In genomic region chr6:13289789-13290318, GRCh38 we compare ENCODE assay signal across 26 cellular contexts. TPM values are rescaled to one million over a fixed set of nuclear protein-coding genes. Genes with fewer than 3 reads are reported as not detected.
DNase-seq lines count a peak whose midpoint lies in the region; FAIRE-seq and TF ChIP-seq lines count a peak whose summit lies in the region.
"Had no signal": no experiment of that assay in that cellular context is flagged by ENCODE, and none has a peak within 500 bp of the region (broad histone marks: within the 10 kb centered on the region; RNA-seq: fewer than 3 reads in every experiment).

No MANE protein-coding gene starts in this region.

- H2AFZ ChIP-seq in osteoblast (ENCODE audit: low read length) = no peak overlapping the region

- H3K36me3 ChIP-seq in colonic mucosa (no peaks in the 10 kb centered on the region), small intestine (ENCODE audit: control insufficient read depth in 2 of 2, insufficient read depth in 2 of 2, low read length in 2 of 2) (peaks cover 4 to 7% of the 10 kb centered on the region in 2 donors), osteoblast (ENCODE audit: insufficient read depth, low read length) (peaks cover 20% of the 10 kb centered on the region)

- no peak overlapping the region for H3K4me2 ChIP-seq in osteoblast (ENCODE audit: insufficient read depth, low read length)
- H3K4me2 ChIP-seq: SK-N-SH had no signal

- intact Hi-C loops in colonic mucosa (cut with DNase I) = no loop called here

- no peaks in the 10 kb centered on the region for H3K79me2 ChIP-seq in osteoblast (ENCODE audit: insufficient read depth, low read length)

- WGBS in small intestine, 3 donors = 24 to 53% (median 32%) methylated on average over 9 of the region's 9 CpGs

- DNase-seq in HuH-7.5 (ENCODE audit: low spot score) (peak; percentile 55), colonic mucosa (peak; percentile 48), mesenteric fat pad (ENCODE audit: low spot score) (peak; percentile 12), small intestine (peak; percentile 89), cortex of kidney (lab: John Stamatoyannopoulos, UW) (no peak), coronary artery (ENCODE audit: low spot score) (no peak), osteoblast (ENCODE audit: insufficient read length, low spot score, missing footprints) (no peak)
- DNase-seq in activated CD4-positive, alpha-beta T cell treated with anti-CD3 and anti-CD28 coated beads for 1 hour = no peak
- DNase-seq: activated CD4-positive, alpha-beta T cell treated with anti-CD3 and anti-CD28 coated beads, Interleukin-2, amount 50 U/mL, for 4 hours; activated naive CD8-positive, alpha-beta T cell treated with anti-CD3 and anti-CD28 coated beads, Interleukin-2, amount 10 ng/mL, durations not matched to agents 7 days and 5 days; C1 segment of cervical spinal cord; effector memory CD8-positive, alpha-beta T cell; EL; gastrocnemius medialis; IMR-90; kidney; NCI-H1092; NCI-H1930; NCI-H69; occipital lobe; SK-N-SH; stimulated activated CD4-positive, alpha-beta T cell treated with anti-CD3 and anti-CD28 coated beads, Interleukin-4, amount 100 ng/mL, for 1 hour had no signal

- TF ChIP-seq CTCF in colonic mucosa (IDR thresholded peaks at IDR 0.05) (no peak), coronary artery (IDR thresholded peaks at IDR 0.05) (no peak), osteoblast (IDR thresholded peaks at IDR 0.05; ENCODE audit: extremely low read depth, low read depth, low read length) (no peak)

- H3K27ac ChIP-seq in colonic mucosa = peak overlapping the region; percentile 15
- peak overlapping the region in 1 of 2 donors; percentile 16 for H3K27ac ChIP-seq in small intestine (ENCODE audit: low read depth in 1 of 2, low read length in 1 of 2)
- H3K27ac ChIP-seq in coronary artery = no peak overlapping the region
- no peak overlapping the region for H3K27ac ChIP-seq in osteoblast (ENCODE audit: low read depth, low read length)
- H3K27ac ChIP-seq: esophagus muscularis mucosa, gastrocnemius medialis, HL-60, RWPE1 had no signal

- H3K9me3 ChIP-seq in colonic mucosa (no peaks in the 10 kb centered on the region), small intestine (ENCODE audit: control insufficient read depth, low read depth) (no peaks in the 10 kb centered on the region), osteoblast (ENCODE audit: low read depth, low read length) (no peaks in the 10 kb centered on the region)
- H3K9me3 ChIP-seq: SK-N-SH had no signal

- H3K4me3 ChIP-seq in colonic mucosa (no peak overlapping the region), small intestine (ENCODE audit: low read depth in 1 of 2, low read length in 2 of 2) (no peak overlapping the region), coronary artery (no peak overlapping the region), osteoblast (ENCODE audit: insufficient read depth, low read length) (no peak overlapping the region)
- H3K4me3 ChIP-seq: esophagus muscularis mucosa, gastrocnemius medialis had no signal

- H3K4me1 ChIP-seq in colonic mucosa (no peaks in the 10 kb centered on the region), small intestine (ENCODE audit: control insufficient read depth in 2 of 2, insufficient read depth in 1 of 2, low read depth in 1 of 2, low read length in 1 of 2) (no peaks in the 10 kb centered on the region), osteoblast (ENCODE audit: insufficient read depth, low read length) (no peaks in the 10 kb centered on the region)
- H3K4me1 ChIP-seq: esophagus muscularis mucosa, gastrocnemius medialis had no signal

- no peak overlapping the region for H3K9ac ChIP-seq in colonic mucosa (ENCODE audit: low read depth in 2 of 2, low read length in 2 of 2)
- H3K9ac ChIP-seq: SK-N-SH had no signal

- no peak for FAIRE-seq in small intestine (lab: Jason Lieb, UNC)
- FAIRE-seq: GM19239, kidney had no signal

- no peaks in the 10 kb centered on the region for H3K27me3 ChIP-seq in colonic mucosa
- H3K27me3 ChIP-seq in small intestine (ENCODE audit: control insufficient read depth in 2 of 2, insufficient read depth in 2 of 2, low read length in 2 of 2) = no peaks in the 10 kb centered on the region
- no peaks in the 10 kb centered on the region for H3K27me3 ChIP-seq in osteoblast (ENCODE audit: insufficient read depth, low read length)
- H3K27me3 ChIP-seq: esophagus muscularis mucosa, gastrocnemius medialis had no signal

- no peaks in the 10 kb centered on the region for H4K20me1 ChIP-seq in osteoblast (ENCODE audit: insufficient read depth, low read length)

RNA-seq across cellular contexts. Expression of gene TBC1D7, which starts 38.5 kb away (rescaled TPM):
- total RNA-seq in colonic mucosa = 10 to 100 TPM; 21.4 to 23.3 TPM
- total RNA-seq in mesenteric fat pad = 11.0 TPM
- 10 to 100 TPM; 10.7 to 23.5 (median 13.2) TPM for polyA plus RNA-seq in small intestine
- 18.8 and 25.3 TPM in 2 replicates for total RNA-seq in osteoblast

Comparison
In these comparisons a context has a peak if more than half of its experiments do, and no peak if none do; other contexts are left out.
1. DNase-seq: peak in HuH-7.5 (single experiment), colonic mucosa (single experiment), mesenteric fat pad (single experiment) and small intestine (single experiment); none in activated CD4-positive, alpha-beta T cell treated with anti-CD3 and anti-CD28 coated beads for 1 hour (single experiment), cortex of kidney (single experiment), coronary artery (single experiment) and osteoblast (single experiment).